Comparison of ENCODE assay signal across 14 cellular contexts in genomic region chr5:143714629-143715028, GRCh38.
DNase-seq lines count a peak whose midpoint lies in the region; ATAC-seq, FAIRE-seq and TF ChIP-seq lines count a peak whose summit lies in the region.
"Had no signal": no experiment of that assay in that cellular context is flagged by ENCODE, and none has a peak within 500 bp of the region (broad histone marks: within the 10 kb centered on the region; RNA-seq: fewer than 3 reads in every experiment).

No MANE protein-coding gene starts in this region.

- dilution Hi-C loops in mammary epithelial cell (cut with HindIII; ENCODE audit: low sequenced_read_pairs) = no loop called here

- POLR2A ChIA-PET in MCF 10A (lab: Yijun Ruan, JAX) = interaction anchor here (1.6 kb wide), 1 partner anchor 13 kb away, joined by 4 read pairs; no protein-coding TSS in a partner anchor
- POLR2A ChIA-PET in PC-3 (lab: Charles Lee; ENCODE audit: unreplicated experiment) = no interaction called here

- H3K36me3 Mint-ChIP-seq in MCF 10A (ENCODE audit: insufficient read depth, unreplicated experiment) = no peaks in the 10 kb centered on the region

- H3K36me3 ChIP-seq in mammary epithelial cell (ENCODE audit: insufficient read depth, low read length) (no peaks in the 10 kb centered on the region), PC-3 (ENCODE audit: low read depth, low read length) (no peaks in the 10 kb centered on the region), upper lobe of right lung (no peaks in the 10 kb centered on the region), kidney (ENCODE audit: control insufficient read depth in 1 of 2, insufficient read depth in 2 of 2, low read length in 2 of 2) (no peaks in the 10 kb centered on the region)
- H3K36me3 ChIP-seq: neutrophil, WERI-Rb-1 had no signal

- H3K27me3 Mint-ChIP-seq in MCF 10A (ENCODE audit: insufficient read depth, unreplicated experiment) = no peaks in the 10 kb centered on the region

- H3K4me3 ChIP-seq in mammary epithelial cell (replicated peaks in 1 of 3; ENCODE audit: insufficient read depth in 1 of 3, low read depth in 2 of 3, low read length in 3 of 3) (no peak overlapping the region), PC-3 (ENCODE audit: low read length) (no peak overlapping the region), upper lobe of right lung (no peak overlapping the region), kidney (ENCODE audit: low read length in 2 of 2) (no peak overlapping the region)
- H3K4me3 ChIP-seq: dorsolateral prefrontal cortex had no signal

- H3K4me1 ChIP-seq in mammary epithelial cell (ENCODE audit: insufficient read depth, low read length) (no peaks in the 10 kb centered on the region), PC-3 (ENCODE audit: insufficient read depth, low read length) (peaks cover 3% of the 10 kb centered on the region; the same call in 1 of the 2 replicates), upper lobe of right lung (peaks cover 17% of the 10 kb centered on the region), kidney (ENCODE audit: control insufficient read depth in 1 of 2, insufficient read depth in 1 of 2, low read depth in 1 of 2, low read length in 2 of 2) (no peaks in the 10 kb centered on the region)

- intact Hi-C loops in MCF 10A (cut with micrococcal nuclease) (no loop called here), mammary epithelial cell (cut with micrococcal nuclease) (no loop called here), PC-3 (cut with micrococcal nuclease) (no loop called here), upper lobe of right lung (cut with DNase I) (no loop called here), kidney (cut with DNase I) (no loop called here)

- no peak overlapping the region for H3K27ac ChIP-seq in mammary epithelial cell (ENCODE audit: insufficient read depth, low read depth, low read length)
- no peak overlapping the region for H3K27ac ChIP-seq in PC-3 (ENCODE audit: low read length)
- no peak overlapping the region for H3K27ac ChIP-seq in upper lobe of right lung
- H3K27ac ChIP-seq in kidney (ENCODE audit: low read depth in 2 of 2, low read length in 2 of 2) = no peak overlapping the region
- H3K27ac ChIP-seq: dorsolateral prefrontal cortex, neutrophil, WERI-Rb-1 had no signal

- H3K4me2 ChIP-seq in mammary epithelial cell (ENCODE audit: insufficient read depth, low read depth, low read length) (no peak overlapping the region), PC-3 (ENCODE audit: low read length) (no peak overlapping the region)

- H3K79me2 ChIP-seq in mammary epithelial cell (ENCODE audit: insufficient read depth, low read length) (no peaks in the 10 kb centered on the region), PC-3 (ENCODE audit: low read length) (no peaks in the 10 kb centered on the region)

- H3K9ac ChIP-seq in mammary epithelial cell (ENCODE audit: insufficient read depth, low read length) (no peak overlapping the region), PC-3 (ENCODE audit: low read length) (no peak overlapping the region), kidney (ENCODE audit: low read length in 2 of 2) (no peak overlapping the region)

- H3K9me2 ChIP-seq in PC-3 (replicated peaks; ENCODE audit: low read length) = no peaks in the 10 kb centered on the region

- no peak overlapping the region for H3K4me3 Mint-ChIP-seq in MCF 10A (ENCODE audit: unreplicated experiment)
- H3K4me3 Mint-ChIP-seq: activated naive CD4-positive, alpha-beta T cell treated with anti-CD3 and anti-CD28 coated beads for 36 hours had no signal

- BruUV-seq in MCF 10A (replicated peaks; lab: Mats Ljungman, UMichigan) = no TSS peak
- no TSS peak for BruUV-seq in mammary epithelial cell (replicated peaks; lab: Mats Ljungman, UMichigan)
- no TSS peak for BruUV-seq in PC-3 (replicated peaks; lab: Mats Ljungman, UMichigan)

- no peak for TF ChIP-seq CTCF in MCF 10A (IDR thresholded peaks at IDR 0.05; ENCODE audit: unreplicated experiment)
- TF ChIP-seq CTCF in mammary epithelial cell (conservative IDR thresholded peaks at IDR 0.05 in 1 of 2, IDR thresholded peaks at IDR 0.05 in 1 of 2; ENCODE audit: extremely low read depth in 1 of 2, insufficient read depth in 1 of 2, low read depth in 1 of 2, low read length in 2 of 2) = no peak
- TF ChIP-seq CTCF in PC-3 (conservative IDR thresholded peaks at IDR 0.05; ENCODE audit: low read depth, low read length) = no peak
- TF ChIP-seq CTCF in upper lobe of right lung (IDR thresholded peaks at IDR 0.05) = no peak
- no peak for TF ChIP-seq CTCF in kidney (IDR thresholded peaks at IDR 0.05; ENCODE audit: borderline replicate concordance, extremely low read depth, insufficient read depth)

- H3F3A ChIP-seq in PC-3 (ENCODE audit: low read length, unreplicated experiment) = no peaks in the 10 kb centered on the region

- H3K9me3 ChIP-seq in mammary epithelial cell (replicated peaks; ENCODE audit: insufficient read depth, low read length) = no peaks in the 10 kb centered on the region
- H3K9me3 ChIP-seq in PC-3 (ENCODE audit: low read length) = no peaks in the 10 kb centered on the region
- no peaks in the 10 kb centered on the region for H3K9me3 ChIP-seq in upper lobe of right lung
- no peaks in the 10 kb centered on the region for H3K9me3 ChIP-seq in kidney (ENCODE audit: control insufficient read depth in 1 of 2, low read length in 2 of 2)
- H3K9me3 ChIP-seq: neutrophil had no signal

- CTCF ChIA-PET in MCF 10A (lab: Yijun Ruan, JAX) = interaction anchor here (0.6 to 0.7 kb wide), 2 partner anchors 9 to 19 kb away, joined by 3 read pairs; no protein-coding TSS in a partner anchor
- CTCF ChIA-PET in mammary epithelial cell (lab: Charles Lee; ENCODE audit: low non-redundant PET) = no interaction called here
- CTCF ChIA-PET in PC-3 (lab: Charles Lee) = no interaction called here

- no peak overlapping the region for H3K27ac Mint-ChIP-seq in MCF 10A (ENCODE audit: low read depth, unreplicated experiment)
- H3K27ac Mint-ChIP-seq: activated naive CD4-positive, alpha-beta T cell treated with anti-CD3 and anti-CD28 coated beads for 36 hours had no signal

- H4K20me1 ChIP-seq in mammary epithelial cell (ENCODE audit: insufficient read depth, low read length) = no peaks in the 10 kb centered on the region
- H4K20me1 ChIP-seq in PC-3 (ENCODE audit: low read length) = no peaks in the 10 kb centered on the region

- no peak for FAIRE-seq in kidney (lab: Jason Lieb, UNC)

- no peaks in the 10 kb centered on the region for H3K27me3 ChIP-seq in mammary epithelial cell (ENCODE audit: insufficient read depth, low read length)
- no peaks in the 10 kb centered on the region for H3K27me3 ChIP-seq in PC-3 (ENCODE audit: low read length)
- H3K27me3 ChIP-seq in upper lobe of right lung = no peaks in the 10 kb centered on the region
- H3K27me3 ChIP-seq: dorsolateral prefrontal cortex, neutrophil had no signal

- H2AFZ ChIP-seq in mammary epithelial cell (ENCODE audit: low read depth, low read length) (no peak overlapping the region), PC-3 (ENCODE audit: low read length) (no peak overlapping the region)

- ATAC-seq in HG02938 (IDR thresholded peaks at IDR 0.05; ENCODE audit: unreplicated experiment) (peak; percentile 67), PC-3 (no peak), upper lobe of right lung (peak; percentile 83), GM21825 (IDR thresholded peaks at IDR 0.05; ENCODE audit: unreplicated experiment) (no peak)

- H3K9me3 Mint-ChIP-seq in MCF 10A (ENCODE audit: unreplicated experiment) = no peaks in the 10 kb centered on the region
- H3K9me3 Mint-ChIP-seq: activated naive CD4-positive, alpha-beta T cell treated with anti-CD3 and anti-CD28 coated beads for 36 hours had no signal

- DNase-seq in MCF 10A (ENCODE audit: unreplicated experiment) (peak; percentile 24), mammary epithelial cell (no peak), PC-3 (peak; percentile 60), upper lobe of right lung (peak; percentile 68), kidney (no peak), SW 1271 (lab: John Stamatoyannopoulos, UW) (no peak)
- DNase-seq: activated naive CD4-positive, alpha-beta T cell treated with anti-CD3 and anti-CD28 coated beads for 36 hours; dorsolateral prefrontal cortex; NCI-H748 treated with DMSO at 0.1 percent for 48 hours; stimulated activated CD4-positive, alpha-beta T cell treated with anti-CD3 and anti-CD28 coated beads, Interleukin-4, amount 100 ng/mL, for 1 hour had no signal

- in situ Hi-C loops in mammary epithelial cell (cut with MboI; ENCODE audit: low sequenced_read_pairs in 2 of 2) = no loop called here

- 94% methylated on average over 4 of the region's 4 CpGs for WGBS in mammary epithelial cell (ENCODE audit: low coverage, missing lambda C conversion rate)

- H3K4me1 Mint-ChIP-seq in MCF 10A (ENCODE audit: insufficient read depth, unreplicated experiment) = peaks cover 14% of the 10 kb centered on the region

Comparison
In these comparisons a context has a peak if more than half of its experiments do, and no peak if none do; other contexts are left out.
1. DNase-seq: peak in MCF 10A (single experiment), PC-3 (single experiment) and upper lobe of right lung (single experiment); none in mammary epithelial cell (single experiment), kidney (single experiment) and SW 1271 (0 of 2).
2. ATAC-seq: peak in HG02938 (single experiment) and upper lobe of right lung (single experiment); none in PC-3 (single experiment) and GM21825 (single experiment).